ENCODE assay signal across 14 cellular contexts in genomic region chr9:22170162-22170932, GRCh38.
DNase-seq lines count a peak whose midpoint lies in the region; ATAC-seq and TF ChIP-seq lines count a peak whose summit lies in the region.
"Had no signal": no experiment of that assay in that cellular context is flagged by ENCODE, and none has a peak within 500 bp of the region (broad histone marks: within the 10 kb centered on the region; RNA-seq: fewer than 3 reads in every experiment).

No MANE protein-coding gene starts in this region.

- DNase-seq in ELR (ENCODE audit: low read depth) (peak; percentile 74), astrocyte of the spinal cord (ENCODE audit: low read depth, low spot score) (peak; percentile 61), mesenchymal stem cell (peak; percentile 81), COR-L47 (lab: John Stamatoyannopoulos, UW) (no peak)
- DNase-seq in CD8-positive, alpha-beta memory T cell, result no peak
- DNase-seq in activated CD8-positive, alpha-beta T cell treated with anti-CD3 and anti-CD28 coated beads for 36 hours, result no peak
- DNase-seq: activated CD4-positive, alpha-beta T cell treated with anti-CD3 and anti-CD28 coated beads, Interleukin-2, amount 10 ng/mL, durations not matched to agents 24 days and 14 days; activated naive CD4-positive, alpha-beta T cell treated with anti-CD3 and anti-CD28 coated beads for 36 hours; dorsolateral prefrontal cortex; MG63; NCI-H510A treated with DMSO at 0.1 percent for 48 hours had no signal

- H3K4me3 ChIP-seq in astrocyte of the spinal cord (ENCODE audit: low read depth, low read length) (no peak overlapping the region), mesenchymal stem cell (ENCODE audit: insufficient read depth in 1 of 2, low read depth in 1 of 2, low read length in 2 of 2) (no peak overlapping the region)
- no peak overlapping the region for H3K4me3 ChIP-seq in CD8-positive, alpha-beta memory T cell (ENCODE audit: low read length)
- H3K4me3 ChIP-seq: dorsolateral prefrontal cortex, MG63 had no signal

- 100% methylated on average over 1 of the region's 2 CpGs for WGBS in mesenchymal stem cell

- H3K4ac ChIP-seq in mesenchymal stem cell (ENCODE audit: low read depth in 1 of 2, low read length in 2 of 2), result no peak overlapping the region

- no peak overlapping the region for H3K4me3 Mint-ChIP-seq in CD8-positive, alpha-beta memory T cell
- no peak overlapping the region for H3K4me3 Mint-ChIP-seq in activated CD8-positive, alpha-beta T cell treated with anti-CD3 and anti-CD28 coated beads for 36 hours
- H3K4me3 Mint-ChIP-seq: activated CD4-positive, alpha-beta T cell treated with anti-CD3 and anti-CD28 coated beads, Interleukin-2, amount 10 ng/mL, durations not matched to agents 24 days and 14 days; activated naive CD4-positive, alpha-beta T cell treated with anti-CD3 and anti-CD28 coated beads for 36 hours; type B pancreatic cell had no signal

- CTCF ChIA-PET in CD8-positive, alpha-beta memory T cell (lab: Charles Lee), result no interaction called here
- CTCF ChIA-PET in activated CD8-positive, alpha-beta T cell treated with anti-CD3 and anti-CD28 coated beads for 36 hours (lab: Charles Lee), result interaction anchor here (1.2 kb wide), 1 partner anchor 8 kb away, joined by 3 read pairs; no protein-coding TSS in a partner anchor

- H2BK12ac ChIP-seq in mesenchymal stem cell (ENCODE audit: low read length in 2 of 2), result no peak overlapping the region

- in situ Hi-C loops in astrocyte of the spinal cord (cut with HindIII; ENCODE audit: low sequenced_read_pairs), result no loop called here

- no peak for TF ChIP-seq CTCF in astrocyte of the spinal cord (IDR thresholded peaks at IDR 0.05; ENCODE audit: low read depth, low read length)
- no peak for TF ChIP-seq CTCF in activated CD8-positive, alpha-beta T cell treated with anti-CD3 and anti-CD28 coated beads for 36 hours (IDR thresholded peaks at IDR 0.05)

- H3K79me1 ChIP-seq in mesenchymal stem cell (replicated peaks; ENCODE audit: low read length, poor library complexity, severe bottlenecking), result no peaks in the 10 kb centered on the region

- H2BK120ac ChIP-seq in mesenchymal stem cell (ENCODE audit: low read depth, low read length), result no peak overlapping the region

- no peak overlapping the region for H3K4me2 ChIP-seq in mesenchymal stem cell (ENCODE audit: low read length, poor library complexity, severe bottlenecking)

- H3K9me3 ChIP-seq in mesenchymal stem cell (ENCODE audit: control insufficient read depth, low read length), result no peaks in the 10 kb centered on the region
- no peaks in the 10 kb centered on the region for H3K9me3 ChIP-seq in CD8-positive, alpha-beta memory T cell (ENCODE audit: low read length)
- H3K9me3 ChIP-seq: MG63 had no signal

- no peaks in the 10 kb centered on the region for H3K27me3 ChIP-seq in mesenchymal stem cell (ENCODE audit: control insufficient read depth in 1 of 2, insufficient read depth in 1 of 2, low read length in 2 of 2)
- H3K27me3 ChIP-seq in CD8-positive, alpha-beta memory T cell (ENCODE audit: insufficient read depth, low read length, poor library complexity, severe bottlenecking), result no peaks in the 10 kb centered on the region
- H3K27me3 ChIP-seq: MG63 had no signal

- no peak overlapping the region for H4K8ac ChIP-seq in mesenchymal stem cell (ENCODE audit: low read length)

- no peaks in the 10 kb centered on the region for H3K4me1 ChIP-seq in mesenchymal stem cell (ENCODE audit: control insufficient read depth, insufficient read depth, low read depth, low read length)
- H3K4me1 ChIP-seq in CD8-positive, alpha-beta memory T cell (ENCODE audit: insufficient read depth, low read length), result no peaks in the 10 kb centered on the region

- no peak overlapping the region for H2AK5ac ChIP-seq in mesenchymal stem cell (ENCODE audit: low read length, severe bottlenecking)

- H3K27ac Mint-ChIP-seq in CD8-positive, alpha-beta memory T cell, result no peak overlapping the region
- H3K27ac Mint-ChIP-seq in activated CD8-positive, alpha-beta T cell treated with anti-CD3 and anti-CD28 coated beads for 36 hours, result no peak overlapping the region
- H3K27ac Mint-ChIP-seq: activated CD4-positive, alpha-beta T cell treated with anti-CD3 and anti-CD28 coated beads, Interleukin-2, amount 10 ng/mL, durations not matched to agents 24 days and 14 days; activated naive CD4-positive, alpha-beta T cell treated with anti-CD3 and anti-CD28 coated beads for 36 hours; type B pancreatic cell had no signal

- H3K23ac ChIP-seq in mesenchymal stem cell (ENCODE audit: low read length in 2 of 2), result no peak overlapping the region

- no peak overlapping the region for H3K27ac ChIP-seq in mesenchymal stem cell (ENCODE audit: low read length, poor library complexity, severe bottlenecking)
- no peak overlapping the region for H3K27ac ChIP-seq in CD8-positive, alpha-beta memory T cell (ENCODE audit: low read depth, low read length)
- H3K27ac ChIP-seq: dorsolateral prefrontal cortex had no signal

- H3K9ac ChIP-seq in mesenchymal stem cell (ENCODE audit: low read length), result peak overlapping the region; percentile 51

- ATAC-seq in HG03565 (IDR thresholded peaks at IDR 0.05; ENCODE audit: unreplicated experiment) (peak; percentile 8), GM21447 (IDR thresholded peaks at IDR 0.05; ENCODE audit: unreplicated experiment) (no peak)
- no peak for ATAC-seq in activated CD8-positive, alpha-beta T cell treated with anti-CD3 and anti-CD28 coated beads for 36 hours

- no peaks in the 10 kb centered on the region for H3K36me3 Mint-ChIP-seq in CD8-positive, alpha-beta memory T cell
- no peaks in the 10 kb centered on the region for H3K36me3 Mint-ChIP-seq in activated CD8-positive, alpha-beta T cell treated with anti-CD3 and anti-CD28 coated beads for 36 hours (ENCODE audit: low read depth)
- H3K36me3 Mint-ChIP-seq: type B pancreatic cell had no signal

- H2AFZ ChIP-seq in mesenchymal stem cell (ENCODE audit: low read depth, low read length), result no peak overlapping the region

- no peak overlapping the region for H3K18ac ChIP-seq in mesenchymal stem cell (ENCODE audit: low read depth in 1 of 2, low read length in 2 of 2)

- H3K27me3 Mint-ChIP-seq in CD8-positive, alpha-beta memory T cell, result peaks cover 0 to 3% of the 10 kb centered on the region in 2 donors
- peaks cover 5% of the 10 kb centered on the region for H3K27me3 Mint-ChIP-seq in activated CD8-positive, alpha-beta T cell treated with anti-CD3 and anti-CD28 coated beads for 36 hours
- H3K27me3 Mint-ChIP-seq: type B pancreatic cell had no signal

- H4K91ac ChIP-seq in mesenchymal stem cell (ENCODE audit: low read length), result no peak overlapping the region

- H3K4me1 Mint-ChIP-seq in CD8-positive, alpha-beta memory T cell, result peaks cover 0 to 4% (median 0%) of the 10 kb centered on the region in 3 donors
- no peaks in the 10 kb centered on the region for H3K4me1 Mint-ChIP-seq in activated CD8-positive, alpha-beta T cell treated with anti-CD3 and anti-CD28 coated beads for 36 hours (ENCODE audit: low read depth)

- H3K14ac ChIP-seq in mesenchymal stem cell (ENCODE audit: low read length in 2 of 2), result no peak overlapping the region

- H3K9me3 Mint-ChIP-seq in CD8-positive, alpha-beta memory T cell, result no peaks in the 10 kb centered on the region
- no peaks in the 10 kb centered on the region for H3K9me3 Mint-ChIP-seq in activated CD8-positive, alpha-beta T cell treated with anti-CD3 and anti-CD28 coated beads for 36 hours
- H3K9me3 Mint-ChIP-seq: activated CD4-positive, alpha-beta T cell treated with anti-CD3 and anti-CD28 coated beads, Interleukin-2, amount 10 ng/mL, durations not matched to agents 24 days and 14 days; activated naive CD4-positive, alpha-beta T cell treated with anti-CD3 and anti-CD28 coated beads for 36 hours; type B pancreatic cell had no signal

- intact Hi-C loops in activated CD8-positive, alpha-beta T cell treated with anti-CD3 and anti-CD28 coated beads for 36 hours (cut with micrococcal nuclease), result no loop called here

- POLR2A ChIA-PET in CD8-positive, alpha-beta memory T cell (lab: Charles Lee), result no interaction called here
- POLR2A ChIA-PET in activated CD8-positive, alpha-beta T cell treated with anti-CD3 and anti-CD28 coated beads for 36 hours (lab: Charles Lee), result interaction anchor here (0.6 kb wide), 1 partner anchor 324 kb away, joined by 3 read pairs; no protein-coding TSS in a partner anchor

- no peak overlapping the region for H2BK15ac ChIP-seq in mesenchymal stem cell (ENCODE audit: low read depth, poor library complexity, severe bottlenecking)

- no peaks in the 10 kb centered on the region for H3K36me3 ChIP-seq in mesenchymal stem cell (ENCODE audit: control insufficient read depth in 1 of 2, insufficient read depth in 2 of 2, low read depth in 1 of 2, low read length in 2 of 2)
- no peaks in the 10 kb centered on the region for H3K36me3 ChIP-seq in CD8-positive, alpha-beta memory T cell (ENCODE audit: insufficient read depth, low read length)
- H3K36me3 ChIP-seq: MG63 had no signal

- no peak overlapping the region for H2BK5ac ChIP-seq in mesenchymal stem cell (ENCODE audit: low read depth, low read length, poor library complexity, severe bottlenecking)

Comparison
In these comparisons a context has a peak if more than half of its experiments do, and no peak if none do; other contexts are left out.
1. DNase-seq: peak in ELR (single experiment), astrocyte of the spinal cord (single experiment) and mesenchymal stem cell (single experiment); none in COR-L47 (single experiment), CD8-positive, alpha-beta memory T cell (0 of 5) and activated CD8-positive, alpha-beta T cell treated with anti-CD3 and anti-CD28 coated beads for 36 hours (single experiment).